ENCODE assay signal across 37 cellular contexts in genomic region chr1:34192621-34193020, GRCh38. TPM values are rescaled to one million over a fixed set of nuclear protein-coding genes. Genes with fewer than 3 reads are reported as not detected.
"Had no signal": no experiment of that assay in that cellular context is flagged by ENCODE, and none has a peak within 500 bp of the region (broad histone marks: within the 10 kb centered on the region; RNA-seq: fewer than 3 reads in every experiment).

No MANE protein-coding gene starts in this region.

- H3K4me1 ChIP-seq: adrenal gland, body of pancreas, breast epithelium had no signal

- H3K9me3 Mint-ChIP-seq: activated T-cell treated with anti-CD3 and anti-CD28 coated beads, Interleukin-2, amount 50 U/mL, for 4 hours had no signal

- DNase-seq: activated CD4-positive, alpha-beta memory T cell treated with anti-CD3 and anti-CD28 coated beads for 36 hours; activated CD4-positive, alpha-beta T cell treated with anti-CD3 and anti-CD28 coated beads for 1 hour; activated CD4-positive, alpha-beta T cell treated with anti-CD3 and anti-CD28 coated beads for 36 hours; activated CD4-positive, alpha-beta T cell treated with anti-CD3 and anti-CD28 coated beads for 48 hours; activated CD4-positive, alpha-beta T cell treated with anti-CD3 and anti-CD28 coated beads, Interleukin-2, amount 10 ng/mL, durations not matched to agents 7 days and 5 days; activated CD4-positive, CD25-positive, alpha-beta regulatory T cell; activated CD8-positive, alpha-beta memory T cell treated with anti-CD3 and anti-CD28 coated beads, Interleukin-2, amount 50 U/mL, for 4 hours; activated CD8-positive, alpha-beta T cell treated with anti-CD3 and anti-CD28 coated beads for 36 hours; activated effector memory CD4-positive, alpha-beta T cell treated with anti-CD3 and anti-CD28 coated beads, Interleukin-2, amount 50 U/mL, for 16 hours; activated gamma-delta T cell treated with Interleukin-2 at 50 U/mL for 16 hours; activated naive CD4-positive, alpha-beta T cell; activated naive CD4-positive, alpha-beta T cell treated with anti-CD3 and anti-CD28 coated beads for 36 hours; activated naive CD4-positive, alpha-beta T cell treated with anti-CD3 and anti-CD28 coated beads, Interleukin-2, amount 50 U/mL, for 16 hours; activated naive CD8-positive, alpha-beta T cell treated with anti-CD3 and anti-CD28 coated beads for 36 hours; activated T-cell treated with anti-CD3 and anti-CD28 coated beads for 4 hours; activated T-cell treated with anti-CD3 and anti-CD28 coated beads, Interleukin-2, amount 50 U/mL, for 1 hour; activated T-cell treated with anti-CD3 and anti-CD28 coated beads, Interleukin-2, amount 50 U/mL, for 4 hours; activated T-cell treated with anti-CD3 and anti-CD28 coated beads, Interleukin-2, amount 50 U/mL, for 72 hours; adrenal gland; amniotic stem cell; aorta; body of pancreas; brain microvascular endothelial cell; central memory CD4-positive, alpha-beta T cell; T-helper 1 cell; T-helper 2 cell; T-helper 9 cell had no signal

- H3K36me3 ChIP-seq: adrenal gland, brain microvascular endothelial cell, breast epithelium had no signal

- H3K27ac ChIP-seq: adrenal gland, body of pancreas, brain microvascular endothelial cell, breast epithelium, VCaP had no signal

- H3K27ac Mint-ChIP-seq: activated CD4-positive, alpha-beta memory T cell treated with anti-CD3 and anti-CD28 coated beads for 36 hours; activated CD4-positive, alpha-beta T cell treated with anti-CD3 and anti-CD28 coated beads for 36 hours; activated CD4-positive, alpha-beta T cell treated with anti-CD3 and anti-CD28 coated beads, Interleukin-2, amount 10 ng/mL, durations not matched to agents 7 days and 5 days; activated CD8-positive, alpha-beta T cell treated with anti-CD3 and anti-CD28 coated beads for 36 hours; activated naive CD4-positive, alpha-beta T cell treated with anti-CD3 and anti-CD28 coated beads for 36 hours; activated naive CD4-positive, alpha-beta T cell treated with anti-CD3 and anti-CD28 coated beads, Interleukin-2, amount 50 U/mL, for 72 hours; activated naive CD8-positive, alpha-beta T cell treated with anti-CD3 and anti-CD28 coated beads for 36 hours; activated T-cell treated with anti-CD3 and anti-CD28 coated beads, Interleukin-2, amount 50 U/mL, for 72 hours; activated T-helper 1 cell treated with anti-CD3 and anti-CD28 coated beads, Interleukin-12 subunit alpha, Interleukin-12 subunit beta, Interleukin-2, Interleukin-4 antibody, amounts not matched to agents 30 ng/mL and 10 ng/mL and 1 ng/mL, durations not matched to agents 14 hours and 24 hours and 36 hours; activated T-helper 17 cell treated with anti-CD3 and anti-CD28 coated beads, Interleukin-2, amount 50 U/mL, for 72 hours; T-helper 1 cell treated with Interleukin-12 subunit alpha and Interleukin-12 subunit beta and Interleukin-4 antibody, amounts not matched to agents 30 μg/mL and 1 μg/mL, for 36 hours; T-helper 2 cell treated with Interferon-gamma antibody and Interleukin-4, amounts not matched to agents 5 μg/mL and 100 μg/mL, for 36 hours had no signal

- H3K4me1 Mint-ChIP-seq: activated CD4-positive, alpha-beta T cell treated with anti-CD3 and anti-CD28 coated beads, Interleukin-2, amount 10 ng/mL, durations not matched to agents 7 days and 5 days had no signal

- H3K4me3 ChIP-seq: adrenal gland, body of pancreas, breast epithelium had no signal

- H3K36me3 Mint-ChIP-seq: activated CD4-positive, alpha-beta memory T cell treated with anti-CD3 and anti-CD28 coated beads for 36 hours; activated naive CD8-positive, alpha-beta T cell treated with anti-CD3 and anti-CD28 coated beads for 36 hours had no signal

- H3K4me3 Mint-ChIP-seq: activated CD4-positive, alpha-beta memory T cell treated with anti-CD3 and anti-CD28 coated beads for 36 hours; activated CD4-positive, alpha-beta T cell treated with anti-CD3 and anti-CD28 coated beads for 36 hours; activated CD4-positive, alpha-beta T cell treated with anti-CD3 and anti-CD28 coated beads, Interleukin-2, amount 10 ng/mL, durations not matched to agents 7 days and 5 days; activated CD8-positive, alpha-beta T cell treated with anti-CD3 and anti-CD28 coated beads for 36 hours; activated naive CD4-positive, alpha-beta T cell treated with anti-CD3 and anti-CD28 coated beads for 36 hours; activated naive CD8-positive, alpha-beta T cell treated with anti-CD3 and anti-CD28 coated beads for 36 hours; activated T-cell treated with anti-CD3 and anti-CD28 coated beads, Interleukin-2, amount 50 U/mL, for 4 hours; activated T-cell treated with anti-CD3 and anti-CD28 coated beads, Interleukin-2, amount 50 U/mL, for 72 hours; activated T-helper 1 cell treated with anti-CD3 and anti-CD28 coated beads, Interleukin-12 subunit alpha, Interleukin-12 subunit beta, Interleukin-2, Interleukin-4 antibody, amounts not matched to agents 30 ng/mL and 10 ng/mL and 1 ng/mL, durations not matched to agents 14 hours and 24 hours and 36 hours; activated T-helper 17 cell treated with anti-CD3 and anti-CD28 coated beads, Interleukin-2, amount 50 U/mL, for 72 hours; T-helper 1 cell treated with Interleukin-12 subunit alpha and Interleukin-12 subunit beta and Interleukin-4 antibody, amounts not matched to agents 30 μg/mL and 1 μg/mL, for 36 hours; T-helper 2 cell treated with Interferon-gamma antibody and Interleukin-4, amounts not matched to agents 5 μg/mL and 100 μg/mL, for 36 hours had no signal

- ATAC-seq: activated CD4-positive, alpha-beta T cell treated with anti-CD3 and anti-CD28 coated beads for 36 hours; activated CD4-positive, CD25-positive, alpha-beta regulatory T cell treated with anti-CD3 and anti-CD28 coated beads, Interleukin-2, amount 50 U/mL, for 24 hours; activated CD8-positive, alpha-beta T cell treated with anti-CD3 and anti-CD28 coated beads for 36 hours; activated naive CD4-positive, alpha-beta T cell treated with anti-CD3 and anti-CD28 coated beads, Interleukin-2, amount 50 U/mL, for 72 hours; activated T-cell treated with anti-CD3 and anti-CD28 coated beads, Interleukin-2, amount 50 U/mL, for 4 hours; activated T-cell treated with anti-CD3 and anti-CD28 coated beads, Interleukin-2, amount 50 U/mL, for 72 hours; activated T-helper 17 cell treated with anti-CD3 and anti-CD28 coated beads, Interleukin-2, amount 50 U/mL, for 72 hours; body of pancreas had no signal

- H3K27me3 ChIP-seq: adrenal gland, body of pancreas, brain microvascular endothelial cell, breast epithelium had no signal

RNA-seq across cellular contexts. Expression of gene C1orf94, which starts 15.9 kb away (rescaled TPM):
- total RNA-seq: activated CD4-positive, alpha-beta memory T cell treated with anti-CD3 and anti-CD28 coated beads for 36 hours; activated CD4-positive, alpha-beta T cell treated with anti-CD3 and anti-CD28 coated beads for 36 hours; activated CD4-positive, alpha-beta T cell treated with anti-CD3 and anti-CD28 coated beads, Interleukin-2, amount 10 ng/mL, durations not matched to agents 7 days and 5 days; activated CD8-positive, alpha-beta memory T cell treated with anti-CD3 and anti-CD28 coated beads for 36 hours; activated CD8-positive, alpha-beta T cell treated with anti-CD3 and anti-CD28 coated beads for 36 hours; activated naive CD4-positive, alpha-beta T cell treated with anti-CD3 and anti-CD28 coated beads for 36 hours; activated naive CD4-positive, alpha-beta T cell treated with anti-CD3 and anti-CD28 coated beads, Interleukin-2, amount 50 U/mL, for 72 hours; activated naive CD8-positive, alpha-beta T cell treated with anti-CD3 and anti-CD28 coated beads for 36 hours; activated T-cell treated with anti-CD3 and anti-CD28 coated beads, Interleukin-2, amount 50 U/mL, for 4 hours; activated T-cell treated with anti-CD3 and anti-CD28 coated beads, Interleukin-2, amount 50 U/mL, for 72 hours; activated T-helper 1 cell treated with anti-CD3 and anti-CD28 coated beads, Interleukin-12 subunit alpha, Interleukin-12 subunit beta, Interleukin-2, Interleukin-4 antibody, amounts not matched to agents 30 ng/mL and 10 ng/mL and 1 ng/mL, durations not matched to agents 14 hours and 24 hours and 36 hours; activated T-helper 17 cell treated with anti-CD3 and anti-CD28 coated beads, Interleukin-2, amount 50 U/mL, for 72 hours; aorta; body of pancreas; breast epithelium; cardiac septum had no signal
- polyA plus RNA-seq: aorta had no signal

RNA-seq across cellular contexts. Expression of gene CSMD2, which starts 27.6 kb away (rescaled TPM):
- total RNA-seq: activated CD4-positive, alpha-beta memory T cell treated with anti-CD3 and anti-CD28 coated beads for 36 hours; activated CD4-positive, alpha-beta T cell treated with anti-CD3 and anti-CD28 coated beads for 36 hours; activated CD4-positive, alpha-beta T cell treated with anti-CD3 and anti-CD28 coated beads, Interleukin-2, amount 10 ng/mL, durations not matched to agents 7 days and 5 days; activated CD8-positive, alpha-beta memory T cell treated with anti-CD3 and anti-CD28 coated beads for 36 hours; activated CD8-positive, alpha-beta T cell treated with anti-CD3 and anti-CD28 coated beads for 36 hours; activated naive CD4-positive, alpha-beta T cell treated with anti-CD3 and anti-CD28 coated beads for 36 hours; activated naive CD4-positive, alpha-beta T cell treated with anti-CD3 and anti-CD28 coated beads, Interleukin-2, amount 50 U/mL, for 72 hours; activated naive CD8-positive, alpha-beta T cell treated with anti-CD3 and anti-CD28 coated beads for 36 hours; activated T-cell treated with anti-CD3 and anti-CD28 coated beads, Interleukin-2, amount 50 U/mL, for 4 hours; activated T-cell treated with anti-CD3 and anti-CD28 coated beads, Interleukin-2, amount 50 U/mL, for 72 hours; activated T-helper 1 cell treated with anti-CD3 and anti-CD28 coated beads, Interleukin-12 subunit alpha, Interleukin-12 subunit beta, Interleukin-2, Interleukin-4 antibody, amounts not matched to agents 30 ng/mL and 10 ng/mL and 1 ng/mL, durations not matched to agents 14 hours and 24 hours and 36 hours; activated T-helper 17 cell treated with anti-CD3 and anti-CD28 coated beads, Interleukin-2, amount 50 U/mL, for 72 hours had no signal
